ENCODE assay signal across 27 cellular contexts in genomic region chr11:1346669-1347390, GRCh38.
"Had no signal": no experiment of that assay in that cellular context is flagged by ENCODE, and none has a peak within 500 bp of the region (broad histone marks: within the 10 kb centered on the region; RNA-seq: fewer than 3 reads in every experiment).

No MANE protein-coding gene starts in this region.

- DNase-seq: activated B cell treated with CpG ODN at 0.5 μM for 24 hours; activated CD4-positive, alpha-beta T cell treated with anti-CD3 and anti-CD28 coated beads, Interleukin-2, amount 50 U/mL, for 1 hour; activated CD8-positive, alpha-beta T cell treated with anti-CD3 and anti-CD28 coated beads for 36 hours; activated gamma-delta T cell; activated naive CD4-positive, alpha-beta T cell treated with anti-CD3 and anti-CD28 coated beads, Interleukin-2, amount 10 ng/mL, durations not matched to agents 7 days and 5 days; activated naive CD8-positive, alpha-beta T cell treated with anti-CD3 and anti-CD28 coated beads, Interleukin-2, amount 10 ng/mL, durations not matched to agents 7 days and 5 days; activated T-cell treated with anti-CD3 and anti-CD28 coated beads for 4 hours; amniotic stem cell; central memory CD4-positive, alpha-beta T cell; effector CD4-positive, alpha-beta T cell; foreskin keratinocyte; heart right ventricle; left lung; mesendoderm; stimulated activated naive CD4-positive, alpha-beta T cell treated with Interleukin-2 at 50 U/mL for 16 hours; T-helper 2 cell; trophoblast cell had no signal

- H3K27ac ChIP-seq: breast epithelium, esophagus muscularis mucosa, foreskin keratinocyte, heart right ventricle, left lung, neutrophil, ovary, prostate gland, SK-N-MC, thoracic aorta, vagina had no signal

- H3K4me1 ChIP-seq: breast epithelium, foreskin keratinocyte, left lung, prostate gland, vagina had no signal

- H3K9me3 ChIP-seq: breast epithelium, esophagus muscularis mucosa, heart right ventricle, left lung, mucosa of descending colon, neutrophil, ovary, prostate gland, thoracic aorta, vagina had no signal

- H3K36me3 ChIP-seq: breast epithelium, esophagus muscularis mucosa, heart right ventricle, left lung, neutrophil, ovary, prostate gland, thoracic aorta, vagina had no signal

- H3K27me3 ChIP-seq: ovary, vagina had no signal

- H3K4me3 ChIP-seq: breast epithelium, esophagus muscularis mucosa, heart right ventricle, left lung, lung, mucosa of descending colon, ovary, prostate gland, SK-N-MC, thoracic aorta, vagina had no signal

- ATAC-seq: activated CD8-positive, alpha-beta T cell treated with anti-CD3 and anti-CD28 coated beads for 36 hours; foreskin keratinocyte; left lung; mucosa of descending colon had no signal
